1 cellular context compared by ENCODE assay signal in genomic region chr9:128829477-128830251, GRCh38.
TF ChIP-seq lines count a peak whose summit lies in the region.

TSS of gene SPOUT1 (minus strand) at chr9:128829794. CDS start at chr9:128829780, 14 bp downstream.

TF ChIP-seq in K562, 482 proteins besides CTCF, POLR2A, EP300 and RAD21 (continued from another document and continues in another):
- TF ChIP-seq FOXJ3 (CRISPR knock-in tag; IDR thresholded peaks at IDR 0.05) = no peak
- no peak for TF ChIP-seq COPS2 (conservative IDR thresholded peaks at IDR 0.05)
- no peak for TF ChIP-seq STAT5B (CRISPR knock-in tag; IDR thresholded peaks at IDR 0.05)
- no peak for TF ChIP-seq MLX (CRISPR knock-in tag; conservative IDR thresholded peaks at IDR 0.05)
- TF ChIP-seq ZNF398 (CRISPR knock-in tag; IDR thresholded peaks at IDR 0.05) = no peak
- TF ChIP-seq ZNF444 (CRISPR knock-in tag; IDR thresholded peaks at IDR 0.05) = no peak
- no peak for TF ChIP-seq PTRF (tag; IDR thresholded peaks at IDR 0.05)
- TF ChIP-seq ZNF347 (CRISPR knock-in tag; IDR thresholded peaks at IDR 0.05; ENCODE audit: low read depth) = no peak
- TF ChIP-seq SREBF1 (IDR thresholded peaks at IDR 0.05; ENCODE audit: borderline replicate concordance, low read depth, low read length) = no peak
- TF ChIP-seq SFPQ (IDR thresholded peaks at IDR 0.05; ENCODE audit: low read depth, low read length) = no peak
- TF ChIP-seq MNT (conservative IDR thresholded peaks at IDR 0.05) = peak; percentile 86 to 96
- no peak for TF ChIP-seq ARID1B (IDR thresholded peaks at IDR 0.05)
- no peak for TF ChIP-seq ZNF707 (CRISPR knock-in tag; conservative IDR thresholded peaks at IDR 0.05)
- no peak for TF ChIP-seq GATAD2B (IDR thresholded peaks at IDR 0.05; ENCODE audit: borderline replicate concordance)
- TF ChIP-seq PHTF2 (CRISPR knock-in tag; IDR thresholded peaks at IDR 0.05) = no peak
- TF ChIP-seq ZNF780A (CRISPR knock-in tag; IDR thresholded peaks at IDR 0.05) = no peak
- TF ChIP-seq ZNF57 (CRISPR knock-in tag; IDR thresholded peaks at IDR 0.05) = no peak
- TF ChIP-seq TCF7 (IDR thresholded peaks at IDR 0.05; ENCODE audit: borderline replicate concordance) = no peak
- no peak for TF ChIP-seq HDGF (IDR thresholded peaks at IDR 0.05)
- peak; percentile 20; the same call in 1 of the 2 replicates for TF ChIP-seq CBX1 (IDR thresholded peaks at IDR 0.05; ENCODE audit: low read depth)
- no peak for TF ChIP-seq RFX7 (CRISPR knock-in tag; IDR thresholded peaks at IDR 0.05)
- no peak; the same call in 1 of the 2 replicates for TF ChIP-seq NR4A1 (CRISPR knock-in tag; IDR thresholded peaks at IDR 0.05)
- no peak for TF ChIP-seq NR4A1 (tag; IDR thresholded peaks at IDR 0.05)
- TF ChIP-seq ZNF384 (IDR thresholded peaks at IDR 0.05; ENCODE audit: low read depth, low read length) = no peak
- TF ChIP-seq NUFIP1 (IDR thresholded peaks at IDR 0.05; ENCODE audit: partially characterized antibody) = no peak
- no peak for TF ChIP-seq CC2D1A (IDR thresholded peaks at IDR 0.05)
- TF ChIP-seq L3MBTL2 (IDR thresholded peaks at IDR 0.05) = peak; percentile 93
- peak; percentile 79 for TF ChIP-seq HNRNPLL (IDR thresholded peaks at IDR 0.05; ENCODE audit: low read depth, low read length, poor library complexity, severe bottlenecking)
- no peak for TF ChIP-seq HNRNPK (IDR thresholded peaks at IDR 0.05; ENCODE audit: low read depth, low read length, poor library complexity, severe bottlenecking)
- 0 out of 2 replicates have a peak, but pooled peaks have one; percentile 40 for TF ChIP-seq ZNF232 (CRISPR knock-in tag; IDR thresholded peaks at IDR 0.05)
- TF ChIP-seq ZSCAN32 (CRISPR knock-in tag; IDR thresholded peaks at IDR 0.05) = no peak
- peak in 1 of 2 experiments; percentile 76; a peak in 1 of 4 replicates for TF ChIP-seq KDM4B (IDR thresholded peaks at IDR 0.05; ENCODE audit: borderline replicate concordance in 2 of 2, low read depth in 1 of 2)
- no peak for TF ChIP-seq MBD1 (CRISPR knock-in tag; IDR thresholded peaks at IDR 0.05)
- TF ChIP-seq REST (CRISPR knock-in tag; IDR thresholded peaks at IDR 0.05; ENCODE audit: low read depth) = 0 out of 2 replicates have a peak, but pooled peaks have one; percentile 13
- TF ChIP-seq ZKSCAN3 (CRISPR knock-in tag; IDR thresholded peaks at IDR 0.05) = no peak
- no peak for TF ChIP-seq KDM2B (CRISPR knock-in tag; IDR thresholded peaks at IDR 0.05)
- no peak for TF ChIP-seq ZBTB1 (CRISPR knock-in tag; IDR thresholded peaks at IDR 0.05; ENCODE audit: borderline replicate concordance, low read depth)
- no peak for TF ChIP-seq NFE2L1 (tag; IDR thresholded peaks at IDR 0.05; ENCODE audit: borderline replicate concordance, low read depth)
- no peak for TF ChIP-seq SRSF3 (IDR thresholded peaks at IDR 0.05; ENCODE audit: insufficient read depth, low read length)
- TF ChIP-seq KLF13 (tag; IDR thresholded peaks at IDR 0.05; ENCODE audit: borderline replicate concordance, low read depth) = peak; percentile 16; the same call in 1 of the 2 replicates
- TF ChIP-seq TRIM25 (IDR thresholded peaks at IDR 0.05; ENCODE audit: borderline replicate concordance) = no peak
- no peak for TF ChIP-seq DACH1 (IDR thresholded peaks at IDR 0.05; ENCODE audit: partially characterized antibody)
- TF ChIP-seq ZNF277 (CRISPR knock-in tag; IDR thresholded peaks at IDR 0.05; ENCODE audit: borderline replicate concordance) = no peak
- no peak for TF ChIP-seq KHSRP (IDR thresholded peaks at IDR 0.05)
- peak; percentile 33; the same call in 1 of the 2 replicates for TF ChIP-seq JUN (IDR thresholded peaks at IDR 0.05; ENCODE audit: borderline replicate concordance, low read depth, low read length)
- no peak for TF ChIP-seq JUN (CRISPR knock-in tag; IDR thresholded peaks at IDR 0.05; ENCODE audit: borderline replicate concordance)
- no peak for TF ChIP-seq ILF3 (IDR thresholded peaks at IDR 0.05; ENCODE audit: borderline replicate concordance)
- no peak for TF ChIP-seq THRB (CRISPR knock-in tag; conservative IDR thresholded peaks at IDR 0.05)
- peak; percentile 64 for TF ChIP-seq ZFX (CRISPR knock-in tag; IDR thresholded peaks at IDR 0.05)
- TF ChIP-seq PPARD (CRISPR knock-in tag; IDR thresholded peaks at IDR 0.05) = no peak
- no peak for TF ChIP-seq ZNF143 (CRISPR knock-in tag; IDR thresholded peaks at IDR 0.05)
- no peak for TF ChIP-seq ZNF197 (CRISPR knock-in tag; IDR thresholded peaks at IDR 0.05; ENCODE audit: low read depth)
- TF ChIP-seq HCFC1 (IDR thresholded peaks at IDR 0.05; ENCODE audit: low read depth, low read length) = peak; percentile 36; the same call in 1 of the 2 replicates
- TF ChIP-seq ZNF146 (CRISPR knock-in tag; IDR thresholded peaks at IDR 0.05; ENCODE audit: unreplicated experiment) = no peak
- TF ChIP-seq RNF2 (IDR thresholded peaks at IDR 0.05) = no peak
- no peak for TF ChIP-seq ESRRB (CRISPR knock-in tag; IDR thresholded peaks at IDR 0.05; ENCODE audit: borderline replicate concordance)
- no peak for TF ChIP-seq CBFA2T2 (conservative IDR thresholded peaks at IDR 0.05)
- no peak for TF ChIP-seq ASH1L (IDR thresholded peaks at IDR 0.05; ENCODE audit: borderline replicate concordance, low read depth, partially characterized antibody)
